ENCODE assay signal across 22 cellular contexts in the genomic region with DNA sequence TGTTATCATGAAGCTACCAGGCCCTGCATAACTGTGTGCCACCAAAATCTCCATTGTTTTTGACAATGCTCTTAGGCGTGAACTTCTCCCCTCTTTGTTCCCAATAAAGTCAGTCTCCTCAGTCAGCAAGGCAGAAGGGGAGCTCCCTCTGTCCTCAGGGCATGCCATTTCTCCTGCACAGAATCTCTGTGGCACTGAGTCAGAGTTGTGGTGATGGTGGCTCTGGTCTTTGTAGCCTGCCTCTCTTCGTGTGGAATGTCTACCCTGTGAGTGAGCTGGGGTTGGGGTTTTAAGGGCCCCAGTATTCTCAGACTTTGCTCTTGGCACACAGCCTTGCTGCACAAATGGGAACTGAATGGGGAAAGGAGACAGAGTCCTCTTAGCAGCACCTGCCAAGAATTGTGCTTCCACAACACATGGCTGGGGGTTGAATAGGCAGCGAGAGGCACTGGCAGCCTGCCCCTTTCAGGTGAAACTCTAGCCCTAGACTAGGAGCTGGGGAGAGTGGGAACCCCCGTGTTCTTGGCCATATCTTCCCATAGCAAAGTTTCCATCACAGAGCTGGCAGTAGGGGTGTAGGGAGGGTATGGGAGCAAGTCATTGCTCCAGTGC.
"Had no signal": no experiment of that assay in that cellular context is flagged by ENCODE, and none has a peak within 500 bp of the region (broad histone marks: within the 10 kb centered on the region; RNA-seq: fewer than 3 reads in every experiment).

No MANE protein-coding gene starts in this region.

- H3K36me3 ChIP-seq: breast epithelium, gastroesophageal sphincter, heart right ventricle, neural progenitor cell, stomach, suprapubic skin, tibial nerve had no signal

- DNase-seq: activated B cell treated with CpG ODN at 0.5 μM for 24 hours; activated CD4-positive, alpha-beta T cell treated with anti-CD3 and anti-CD28 coated beads for 36 hours; activated CD4-positive, alpha-beta T cell treated with anti-CD3 and anti-CD28 coated beads, Interleukin-2, amount 50 U/mL, for 4 hours; activated CD8-positive, alpha-beta memory T cell treated with anti-CD3 and anti-CD28 coated beads for 24 hours; activated CD8-positive, alpha-beta memory T cell treated with anti-CD3 and anti-CD28 coated beads, Interleukin-2, amount 50 U/mL, for 4 hours; activated naive CD4-positive, alpha-beta T cell; activated naive CD8-positive, alpha-beta T cell treated with anti-CD3 and anti-CD28 coated beads for 36 hours; activated T-cell treated with anti-CD3 and anti-CD28 coated beads, Interleukin-2, amount 50 U/mL, for 24 hours; heart right ventricle; left colon; naive thymus-derived CD8-positive, alpha-beta T cell; stimulated activated CD4-positive, alpha-beta T cell treated with anti-CD3 and anti-CD28 coated beads, Interleukin-15, amount 100 ng/mL, for 24 hours; stomach had no signal

- H3K27ac ChIP-seq: breast epithelium, epithelial cell of prostate, gastroesophageal sphincter, heart right ventricle, neural progenitor cell, stomach, suprapubic skin, tibial nerve had no signal

- H3K4me1 ChIP-seq: breast epithelium, gastroesophageal sphincter, heart right ventricle, neural progenitor cell, stomach, suprapubic skin, tibial nerve had no signal

- H3K4me3 ChIP-seq: breast epithelium, gastroesophageal sphincter, heart right ventricle, neural progenitor cell, smooth muscle cell, stomach, suprapubic skin, tibial nerve had no signal

- H3K27me3 ChIP-seq: breast epithelium, gastroesophageal sphincter, heart right ventricle, neural progenitor cell, stomach, suprapubic skin, tibial nerve had no signal

- ATAC-seq: activated CD4-positive, alpha-beta T cell treated with anti-CD3 and anti-CD28 coated beads for 36 hours; gastroesophageal sphincter; left colon; naive thymus-derived CD8-positive, alpha-beta T cell; sciatic nerve; stimulated activated memory B cell treated with anti-CD40 and anti-IgM and Interleukin-4, amounts not matched to agents 10 μg/mL and 1 μg/mL and 100 μg/mL, for 72 hours had no signal
